In the genomic region with DNA sequence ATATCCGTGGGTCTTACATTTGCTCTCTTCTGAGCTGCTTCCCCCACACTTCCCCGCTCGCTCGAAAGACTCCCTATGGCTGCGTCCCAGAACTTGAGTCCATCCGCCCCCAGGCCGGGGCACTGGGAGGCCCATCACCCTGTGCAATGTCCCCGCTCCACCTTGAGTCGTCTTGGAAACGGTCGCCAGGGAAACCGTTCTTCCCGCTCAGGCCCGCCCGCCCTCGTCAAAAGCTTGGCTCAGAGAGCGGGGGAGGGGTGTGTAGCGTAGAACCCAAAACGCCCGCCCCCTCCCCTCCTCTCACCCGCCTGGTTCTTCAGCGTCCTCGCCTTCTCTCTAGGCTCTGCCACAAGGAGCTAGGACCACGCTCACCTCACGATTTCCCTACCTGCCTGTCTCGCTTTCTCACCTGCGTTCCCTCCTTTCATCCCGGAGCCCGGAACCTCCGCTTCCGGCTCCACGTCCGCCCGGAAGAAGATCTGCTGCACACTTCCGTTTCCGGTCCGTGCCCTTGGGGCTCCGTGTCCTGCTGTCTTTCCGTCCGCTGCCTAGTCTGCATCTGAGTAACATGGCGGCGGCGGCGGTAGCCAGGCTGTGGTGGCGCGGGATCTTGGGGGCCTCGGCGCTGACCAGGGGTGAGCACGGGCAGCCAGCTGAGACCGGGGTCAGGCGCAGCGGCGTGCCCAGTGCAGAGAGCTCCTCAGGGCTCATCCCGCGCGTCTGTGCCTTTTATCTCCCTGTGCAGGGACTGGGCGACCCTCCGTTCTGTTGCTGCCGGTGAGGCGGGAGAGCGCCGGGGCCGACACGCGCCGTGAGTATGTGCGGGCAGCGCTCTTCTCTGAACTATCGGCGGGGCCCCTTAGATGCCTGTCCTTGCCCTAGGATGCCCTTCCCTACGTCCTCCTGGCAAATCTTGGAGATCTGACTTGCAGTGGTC, we compare ENCODE assay signal across 8 cellular contexts. TPM values are rescaled to one million over a fixed set of nuclear protein-coding genes. Genes with fewer than 3 reads are reported as not detected.
DNase-seq lines count a peak whose midpoint lies in the region; ATAC-seq and TF ChIP-seq lines count a peak whose summit lies in the region.

A gene (minus strand): TSS at position 447 of the 937 bp plus-strand sequence. CDS start 19 bp downstream, at position 428.
A gene (plus strand): TSS at position 551 of the 937 bp plus-strand sequence. CDS start 18 bp downstream, at position 569.

- H3K36me3 ChIP-seq in BJ (ENCODE audit: control insufficient read depth, insufficient read depth, low read length) (peaks cover 18% of the 10 kb centered on the region), colonic mucosa (peaks cover 13% of the 10 kb centered on the region)

- intact Hi-C loops in colonic mucosa (cut with DNase I), result no loop called here
- intact Hi-C loops in left colon (cut with DNase I, micrococcal nuclease), result no loop called here

- H3K27me3 ChIP-seq in BJ (ENCODE audit: control insufficient read depth, insufficient read depth, low read length) (no peaks in the 10 kb centered on the region), colonic mucosa (no peaks in the 10 kb centered on the region)

- H3K4me3 ChIP-seq in BJ (ENCODE audit: low read depth, low read length) (peak within 1 kb of the TSS; percentile 85), colonic mucosa (peak within 1 kb of the TSS; percentile 93)

- POLR2A ChIA-PET in BJ (lab: Charles Lee), result no interaction called here

- DNase-seq in BJ (ENCODE audit: low read depth) (no peak), NCI-H524 treated with DMSO at 0.1 percent for 48 hours (lab: John Stamatoyannopoulos, UW) (peak; percentile 68), colonic mucosa (peak; percentile 94), left colon (peak; percentile 91 to 94)
- DNase-seq in activated CD4-positive, alpha-beta T cell treated with anti-CD3 and anti-CD28 coated beads for 4 hours, result peak; percentile 85 to 87
- DNase-seq in stimulated activated CD4-positive, alpha-beta T cell treated with anti-CD3 and anti-CD28 coated beads, Interleukin-1b, Interleukin-23, amount 100 ng/mL, for 4 hours (ENCODE audit: low read depth in 2 of 2), result peak; percentile 81 to 85

- peak within 1 kb of the TSS; percentile 96 to 98 for H3K9ac ChIP-seq in colonic mucosa (ENCODE audit: low read depth in 2 of 2, low read length in 2 of 2)

- H3K4me1 ChIP-seq in colonic mucosa, result peaks cover 11% of the 10 kb centered on the region

- ATAC-seq in GM19324 (IDR thresholded peaks at IDR 0.05; ENCODE audit: low FRiP score, unreplicated experiment), result peak; percentile 94
- peak; percentile 96 for ATAC-seq in HG03460 (IDR thresholded peaks at IDR 0.05; ENCODE audit: unreplicated experiment)
- peak; percentile 95 for ATAC-seq in left colon

- H3K27ac ChIP-seq in colonic mucosa, result peak within 1 kb of the TSS; percentile 77

- no peaks in the 10 kb centered on the region for H3K9me3 ChIP-seq in colonic mucosa

- CTCF ChIA-PET in BJ (lab: Yijun Ruan, JAX), result interaction anchor here (0.7 to 1.7 kb wide), 4 partner anchors 27 to 208 kb away, joined by 3 read pairs; no protein-coding TSS in a partner anchor

- TF ChIP-seq CTCF in BJ (IDR thresholded peaks at IDR 0.05; ENCODE audit: insufficient read depth, low read depth, low read length) (no peak), colonic mucosa (IDR thresholded peaks at IDR 0.05) (no peak)

RNA-seq across cellular contexts. Expression of the first gene that starts in this region (rescaled TPM):
- polyA plus RNA-seq in BJ (2011; rRNA removed), result 21.9 and 25.5 TPM in 2 replicates
- 18.2 and 26.6 TPM in 2 replicates for polyA minus RNA-seq in BJ (2011; rRNA and poly(A)+ RNA removed)
- total RNA-seq in colonic mucosa, result 10 to 100 TPM; 14.5 to 15.5 TPM
- total RNA-seq in left colon, result 10 to 100 TPM; 11.7 to 14.9 TPM

RNA-seq across cellular contexts. Expression of the second gene that starts in this region (rescaled TPM):
- polyA plus RNA-seq in BJ (2011; rRNA removed), result 85.5 and 98.0 TPM in 2 replicates
- 26.8 and 50.5 TPM in 2 replicates for polyA minus RNA-seq in BJ (2011; rRNA and poly(A)+ RNA removed)
- total RNA-seq in colonic mucosa, result 100 to 1,000 TPM; 228 to 266 TPM
- total RNA-seq in left colon, result 100 to 1,000 TPM; 180 to 246 TPM
